In the genomic region with DNA sequence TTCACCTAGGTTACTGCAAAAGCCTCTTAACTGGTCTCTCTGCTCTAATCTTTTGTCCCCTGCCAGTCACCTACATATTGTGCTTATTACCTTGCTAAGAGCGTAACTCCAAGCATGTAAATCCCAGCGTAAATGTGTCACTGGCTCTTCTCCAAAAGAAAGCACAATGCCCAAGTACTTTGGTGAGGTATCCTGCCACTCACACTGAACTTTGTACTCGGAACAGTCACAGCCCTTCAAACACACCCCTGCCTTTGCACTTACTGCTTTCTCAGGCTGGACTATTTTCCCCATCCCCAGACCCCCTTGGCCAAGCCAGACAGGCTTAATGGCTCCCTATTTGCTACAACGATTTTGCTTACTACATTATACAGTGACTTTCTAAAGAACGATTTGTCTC, we compare ENCODE assay signal across 1 cellular context.
TF ChIP-seq lines count a peak whose summit lies in the region.

No MANE protein-coding gene starts in this region.

TF ChIP-seq in SK-N-SH treated with all-trans-retinoic acid at 6 μM for 48 hours, 23 proteins besides CTCF, POLR2A, EP300 and RAD21 (continued from another document):
- TF ChIP-seq, protein P1, sequence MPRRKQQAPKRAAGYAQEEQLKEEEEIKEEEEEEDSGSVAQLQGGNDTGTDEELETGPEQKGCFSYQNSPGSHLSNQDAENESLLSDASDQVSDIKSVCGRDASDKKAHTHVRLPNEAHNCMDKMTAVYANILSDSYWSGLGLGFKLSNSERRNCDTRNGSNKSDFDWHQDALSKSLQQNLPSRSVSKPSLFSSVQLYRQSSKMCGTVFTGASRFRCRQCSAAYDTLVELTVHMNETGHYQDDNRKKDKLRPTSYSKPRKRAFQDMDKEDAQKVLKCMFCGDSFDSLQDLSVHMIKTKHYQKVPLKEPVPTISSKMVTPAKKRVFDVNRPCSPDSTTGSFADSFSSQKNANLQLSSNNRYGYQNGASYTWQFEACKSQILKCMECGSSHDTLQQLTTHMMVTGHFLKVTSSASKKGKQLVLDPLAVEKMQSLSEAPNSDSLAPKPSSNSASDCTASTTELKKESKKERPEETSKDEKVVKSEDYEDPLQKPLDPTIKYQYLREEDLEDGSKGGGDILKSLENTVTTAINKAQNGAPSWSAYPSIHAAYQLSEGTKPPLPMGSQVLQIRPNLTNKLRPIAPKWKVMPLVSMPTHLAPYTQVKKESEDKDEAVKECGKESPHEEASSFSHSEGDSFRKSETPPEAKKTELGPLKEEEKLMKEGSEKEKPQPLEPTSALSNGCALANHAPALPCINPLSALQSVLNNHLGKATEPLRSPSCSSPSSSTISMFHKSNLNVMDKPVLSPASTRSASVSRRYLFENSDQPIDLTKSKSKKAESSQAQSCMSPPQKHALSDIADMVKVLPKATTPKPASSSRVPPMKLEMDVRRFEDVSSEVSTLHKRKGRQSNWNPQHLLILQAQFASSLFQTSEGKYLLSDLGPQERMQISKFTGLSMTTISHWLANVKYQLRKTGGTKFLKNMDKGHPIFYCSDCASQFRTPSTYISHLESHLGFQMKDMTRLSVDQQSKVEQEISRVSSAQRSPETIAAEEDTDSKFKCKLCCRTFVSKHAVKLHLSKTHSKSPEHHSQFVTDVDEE (CRISPR knock-in tag; IDR thresholded peaks at IDR 0.05), result no peak
- no peak for TF ChIP-seq PPARA (CRISPR knock-in tag; IDR thresholded peaks at IDR 0.05; ENCODE audit: borderline replicate concordance)
- TF ChIP-seq ZNF8 (CRISPR knock-in tag; IDR thresholded peaks at IDR 0.05), result no peak
- TF ChIP-seq GLIS3 (CRISPR knock-in tag; IDR thresholded peaks at IDR 0.05), result no peak
